ENCODE assay signal across 9 cellular contexts in genomic region chr1:2528966-2529750, GRCh38. TPM values are rescaled to one million over a fixed set of nuclear protein-coding genes. Genes with fewer than 3 reads are reported as not detected.
DNase-seq lines count a peak whose midpoint lies in the region; ATAC-seq and TF ChIP-seq lines count a peak whose summit lies in the region.
"Had no signal": no experiment of that assay in that cellular context is flagged by ENCODE, and none has a peak within 500 bp of the region (broad histone marks: within the 10 kb centered on the region; RNA-seq: fewer than 3 reads in every experiment).

No MANE protein-coding gene starts in this region.

- peak in 1 of 2 donors; percentile 16 for TF ChIP-seq CTCF in right atrium auricular region (IDR thresholded peaks at IDR 0.05)

- no peaks in the 10 kb centered on the region for H3K36me3 ChIP-seq in right atrium auricular region

- H3K4me1 Mint-ChIP-seq in stimulated activated effector memory CD8-positive, alpha-beta T cell treated with anti-CD3 and anti-CD28 coated beads, Interleukin-12 subunit alpha, Interleukin-12 subunit beta, amount 100 ng/mL, for 72 hours = peaks cover 22% of the 10 kb centered on the region

- DNase-seq in DMS53 (lab: John Stamatoyannopoulos, UW) (peak; percentile 70), DMS53 treated with DMSO at 0.1 percent for 48 hours (lab: John Stamatoyannopoulos, UW; ENCODE audit: unreplicated experiment) (no peak), right atrium auricular region (ENCODE audit: low spot score) (no peak), NCI-H2107 treated with DMSO at 0.1 percent for 48 hours (lab: John Stamatoyannopoulos, UW; ENCODE audit: unreplicated experiment) (no peak), LoVo (ENCODE audit: low spot score) (no peak), HK-2 (ENCODE audit: unreplicated experiment) (no peak)
- DNase-seq in activated T-cell treated with anti-CD3 and anti-CD28 coated beads, Interleukin-2, amount 50 U/mL, for 1 hour = peak; percentile 53
- peak in 1 of 2 donors; percentile 71 for DNase-seq in stimulated activated effector memory CD8-positive, alpha-beta T cell treated with anti-CD3 and anti-CD28 coated beads, Interleukin-12 subunit alpha, Interleukin-12 subunit beta, amount 100 ng/mL, for 72 hours (ENCODE audit: low spot score in 2 of 2)

- peaks cover 9% of the 10 kb centered on the region for H3K36me3 Mint-ChIP-seq in stimulated activated effector memory CD8-positive, alpha-beta T cell treated with anti-CD3 and anti-CD28 coated beads, Interleukin-12 subunit alpha, Interleukin-12 subunit beta, amount 100 ng/mL, for 72 hours

- H3K9me3 Mint-ChIP-seq in stimulated activated effector memory CD8-positive, alpha-beta T cell treated with anti-CD3 and anti-CD28 coated beads, Interleukin-12 subunit alpha, Interleukin-12 subunit beta, amount 100 ng/mL, for 72 hours = no peaks in the 10 kb centered on the region

- no peak overlapping the region for H3K27ac Mint-ChIP-seq in stimulated activated effector memory CD8-positive, alpha-beta T cell treated with anti-CD3 and anti-CD28 coated beads, Interleukin-12 subunit alpha, Interleukin-12 subunit beta, amount 100 ng/mL, for 72 hours

- peak overlapping the region; percentile 43 to 79 for H3K27ac ChIP-seq in right atrium auricular region
- H3K27ac ChIP-seq: A549 had no signal

- no peaks in the 10 kb centered on the region for H3K27me3 ChIP-seq in right atrium auricular region

- H3K4me3 Mint-ChIP-seq in stimulated activated effector memory CD8-positive, alpha-beta T cell treated with anti-CD3 and anti-CD28 coated beads, Interleukin-12 subunit alpha, Interleukin-12 subunit beta, amount 100 ng/mL, for 72 hours = peak overlapping the region; percentile 51

- H3K4me3 ChIP-seq in right atrium auricular region = peak overlapping the region; percentile 19 to 46
- H3K4me3 ChIP-seq: A549 had no signal

- peaks cover 0 to 62% of the 10 kb centered on the region in 2 donors for H3K4me1 ChIP-seq in right atrium auricular region

- no peak for ATAC-seq in stimulated activated effector memory CD8-positive, alpha-beta T cell treated with anti-CD3 and anti-CD28 coated beads, Interleukin-12 subunit alpha, Interleukin-12 subunit beta, amount 100 ng/mL, for 72 hours
- ATAC-seq: A549 had no signal

- H3K9me3 ChIP-seq in right atrium auricular region = no peaks in the 10 kb centered on the region
- H3K9me3 ChIP-seq: A549 had no signal

RNA-seq across cellular contexts. Expression of gene HES5, which starts 0.9 kb away (rescaled TPM):
- total RNA-seq in right atrium auricular region = not detected

RNA-seq across cellular contexts. Expression of gene PANK4, which starts 2.8 kb away (rescaled TPM):
- total RNA-seq in right atrium auricular region = 10 to 100 TPM; 27.0 to 41.5 TPM

RNA-seq across cellular contexts. Expression of gene TNFRSF14, which starts 27.0 kb away (rescaled TPM):
- total RNA-seq in right atrium auricular region = 10 to 100 TPM in 1 of 2 donors, 1 to 10 TPM in 1; 9.2 to 14.5 TPM

RNA-seq across cellular contexts. Expression of gene PLCH2, which starts 53.1 kb away (rescaled TPM):
- under 1 TPM in 1 of 2 donors, not detected in 1; 0.12 TPM for total RNA-seq in right atrium auricular region

RNA-seq across cellular contexts. Expression of gene PRXL2B, which starts 57.4 kb away (rescaled TPM):
- 1 to 10 TPM; 6.4 to 6.8 TPM for total RNA-seq in right atrium auricular region

Comparison
In these comparisons a context has a peak if more than half of its experiments do, and no peak if none do; other contexts are left out.
1. DNase-seq: peak in DMS53 (single experiment) and activated T-cell treated with anti-CD3 and anti-CD28 coated beads, Interleukin-2, amount 50 U/mL, for 1 hour (single experiment); none in DMS53 treated with DMSO at 0.1 percent for 48 hours (single experiment), right atrium auricular region (single experiment), NCI-H2107 treated with DMSO at 0.1 percent for 48 hours (single experiment), LoVo (single experiment) and HK-2 (single experiment).